8 cellular contexts compared by ENCODE assay signal in genomic region chr16:56193951-56194726, GRCh38. TPM values are rescaled to one million over a fixed set of nuclear protein-coding genes. Genes with fewer than 3 reads are reported as not detected.
DNase-seq lines count a peak whose midpoint lies in the region; TF ChIP-seq lines count a peak whose summit lies in the region.

No MANE protein-coding gene starts in this region.

- CTCF ChIA-PET in activated CD4-positive, alpha-beta memory T cell treated with anti-CD3 and anti-CD28 coated beads, Interleukin-2, amount 10 ng/mL, durations not matched to agents 7 days and 5 days (lab: Charles Lee) = interaction anchor here (1.5 kb wide), 1 partner anchor 9 kb away, joined by 7 read pairs; no protein-coding TSS in a partner anchor

- POLR2A ChIA-PET in activated CD4-positive, alpha-beta memory T cell treated with anti-CD3 and anti-CD28 coated beads, Interleukin-2, amount 10 ng/mL, durations not matched to agents 7 days and 5 days (lab: Charles Lee) = interaction anchor here (0.6 to 1.5 kb wide), 3 partner anchors 9 to 31 kb away, joined by 3 to 4 read pairs (median 3); no protein-coding TSS in a partner anchor

- no peak overlapping the region for H3K27ac Mint-ChIP-seq in activated CD4-positive, alpha-beta memory T cell treated with anti-CD3 and anti-CD28 coated beads, Interleukin-2, amount 10 ng/mL, durations not matched to agents 7 days and 5 days

- peak overlapping the region; percentile 36 for H3K4me3 Mint-ChIP-seq in activated CD4-positive, alpha-beta memory T cell treated with anti-CD3 and anti-CD28 coated beads, Interleukin-2, amount 10 ng/mL, durations not matched to agents 7 days and 5 days

- no peaks in the 10 kb centered on the region for H3K9me3 Mint-ChIP-seq in activated CD4-positive, alpha-beta memory T cell treated with anti-CD3 and anti-CD28 coated beads, Interleukin-2, amount 10 ng/mL, durations not matched to agents 7 days and 5 days

- H3K27me3 Mint-ChIP-seq in activated CD4-positive, alpha-beta memory T cell treated with anti-CD3 and anti-CD28 coated beads, Interleukin-2, amount 10 ng/mL, durations not matched to agents 7 days and 5 days = peaks cover 75% of the 10 kb centered on the region

- DNase-seq in DMS53 treated with DMSO at 0.1 percent for 48 hours (lab: John Stamatoyannopoulos, UW; ENCODE audit: unreplicated experiment) (peak; percentile 42), NCI-H2029 (lab: John Stamatoyannopoulos, UW) (peak; percentile 72), dermis blood vessel endothelial cell (peak; percentile 76), kidney tubule cell (ENCODE audit: low spot score) (peak; percentile 75), HuH-7 (ENCODE audit: low spot score) (no peak), GM10266 (ENCODE audit: extremely low spot score) (no peak)
- DNase-seq in activated CD4-positive, alpha-beta memory T cell treated with anti-CD3 and anti-CD28 coated beads, Interleukin-2, amount 10 ng/mL, durations not matched to agents 7 days and 5 days = peak; percentile 64
- DNase-seq in stimulated activated CD4-positive, alpha-beta T cell treated with anti-CD3 and anti-CD28 coated beads, Interleukin-12 subunit alpha, Interleukin-12 subunit beta, amount 100 ng/mL, for 48 hours (ENCODE audit: low read depth in 2 of 3, low spot score in 1 of 3) = peak; percentile 60 to 68 (median 66)

- no peaks in the 10 kb centered on the region for H3K36me3 Mint-ChIP-seq in activated CD4-positive, alpha-beta memory T cell treated with anti-CD3 and anti-CD28 coated beads, Interleukin-2, amount 10 ng/mL, durations not matched to agents 7 days and 5 days (ENCODE audit: low read depth)

- peaks cover 29% of the 10 kb centered on the region for H3K4me1 Mint-ChIP-seq in activated CD4-positive, alpha-beta memory T cell treated with anti-CD3 and anti-CD28 coated beads, Interleukin-2, amount 10 ng/mL, durations not matched to agents 7 days and 5 days

- TF ChIP-seq CTCF in GM10266 (IDR thresholded peaks at IDR 0.05; ENCODE audit: control insufficient read depth, insufficient read depth, low read depth, missing control alignments) = no peak

RNA-seq across cellular contexts. Expression of gene GNAO1, which starts 2.9 kb away (rescaled TPM):
- 1 to 10 TPM; 1.8 to 2.3 TPM for total RNA-seq in activated CD4-positive, alpha-beta memory T cell treated with anti-CD3 and anti-CD28 coated beads, Interleukin-2, amount 10 ng/mL, durations not matched to agents 7 days and 5 days
- total RNA-seq in dermis blood vessel endothelial cell = under 0.01 TPM in 1 of 2 replicates, not detected in the other

Comparison
In these comparisons a context has a peak if more than half of its experiments do, and no peak if none do; other contexts are left out.
1. DNase-seq: peak in DMS53 treated with DMSO at 0.1 percent for 48 hours (single experiment), NCI-H2029 (single experiment), activated CD4-positive, alpha-beta memory T cell treated with anti-CD3 and anti-CD28 coated beads, Interleukin-2, amount 10 ng/mL, durations not matched to agents 7 days and 5 days (single experiment), dermis blood vessel endothelial cell (single experiment), kidney tubule cell (single experiment) and stimulated activated CD4-positive, alpha-beta T cell treated with anti-CD3 and anti-CD28 coated beads, Interleukin-12 subunit alpha, Interleukin-12 subunit beta, amount 100 ng/mL, for 48 hours (3 of 3); none in HuH-7 (single experiment) and GM10266 (single experiment).